Comparison of ENCODE assay signal across 1 cellular context in the genomic region with DNA sequence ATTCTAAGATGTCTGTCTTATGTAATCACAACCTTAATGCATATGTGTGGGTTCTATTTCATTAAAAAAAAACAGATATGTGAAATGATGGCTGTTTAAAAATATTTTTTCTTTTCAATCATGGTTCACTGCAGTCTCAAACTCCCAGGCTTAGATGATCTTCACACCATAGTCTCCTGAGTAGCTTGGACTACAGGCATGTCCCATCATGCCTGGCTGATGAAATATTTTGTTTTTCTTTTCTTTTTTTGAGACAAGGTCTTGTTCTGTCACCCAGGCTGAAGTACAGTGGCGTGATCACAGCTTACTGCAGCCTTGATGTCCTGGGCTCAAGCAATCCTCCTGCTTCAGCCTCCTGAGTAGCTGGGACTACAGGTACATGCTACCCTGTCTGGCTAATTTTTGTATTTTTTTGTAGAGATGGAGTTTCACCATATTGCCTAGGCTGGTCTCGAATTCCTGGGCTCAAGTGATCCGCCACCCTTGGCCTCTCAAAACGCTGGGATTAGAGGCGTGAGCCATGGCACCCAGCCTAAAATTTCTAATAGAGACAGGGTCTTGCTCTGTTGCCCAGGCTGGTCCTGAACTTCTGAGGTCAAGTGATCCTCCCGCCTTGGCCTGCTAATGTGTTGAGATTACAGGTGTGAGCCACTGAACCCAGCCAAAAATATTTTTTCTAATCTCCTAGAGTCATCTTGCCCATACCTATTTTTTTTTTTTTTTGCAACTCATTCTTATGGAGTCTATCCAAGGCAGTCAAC.
TF ChIP-seq lines count a peak whose summit lies in the region.

No MANE protein-coding gene starts in this region.

TF ChIP-seq in HepG2, 621 proteins besides CTCF, POLR2A, EP300 and RAD21:
- TF ChIP-seq ZNF235 (CRISPR knock-in tag; IDR thresholded peaks at IDR 0.05; ENCODE audit: borderline replicate concordance) (no peak), RBM22 (optimal IDR thresholded peaks at IDR 0.05; ENCODE audit: low read length) (no peak), HES4 (CRISPR knock-in tag; IDR thresholded peaks at IDR 0.05; ENCODE audit: borderline replicate concordance) (no peak), PHF5A (CRISPR knock-in tag; IDR thresholded peaks at IDR 0.05; ENCODE audit: low read depth, unreplicated experiment) (no peak), ZMAT3 (CRISPR knock-in tag; conservative IDR thresholded peaks at IDR 0.05) (no peak), NR2C2 (CRISPR knock-in tag; IDR thresholded peaks at IDR 0.05; ENCODE audit: borderline replicate concordance) (no peak), MXI1 (IDR thresholded peaks at IDR 0.05; ENCODE audit: borderline replicate concordance, low read depth, low read length) (no peak), ZNF841 (CRISPR knock-in tag; IDR thresholded peaks at IDR 0.05; ENCODE audit: borderline replicate concordance) (no peak), NRL (CRISPR knock-in tag; IDR thresholded peaks at IDR 0.05; ENCODE audit: borderline replicate concordance) (no peak), NCOA5 (CRISPR knock-in tag; IDR thresholded peaks at IDR 0.05) (no peak), ZNF121 (CRISPR knock-in tag; IDR thresholded peaks at IDR 0.05) (peak; percentile 77), ZNF530 (CRISPR knock-in tag; IDR thresholded peaks at IDR 0.05; ENCODE audit: low read depth) (no peak), PRPF4 (IDR thresholded peaks at IDR 0.05; ENCODE audit: low read depth, low read length, poor library complexity, severe bottlenecking) (no peak), SMAD3 (CRISPR knock-in tag; IDR thresholded peaks at IDR 0.05) (no peak), GPN1 (CRISPR knock-in tag; IDR thresholded peaks at IDR 0.05; ENCODE audit: borderline replicate concordance) (no peak)
- TF ChIP-seq, protein P1, sequence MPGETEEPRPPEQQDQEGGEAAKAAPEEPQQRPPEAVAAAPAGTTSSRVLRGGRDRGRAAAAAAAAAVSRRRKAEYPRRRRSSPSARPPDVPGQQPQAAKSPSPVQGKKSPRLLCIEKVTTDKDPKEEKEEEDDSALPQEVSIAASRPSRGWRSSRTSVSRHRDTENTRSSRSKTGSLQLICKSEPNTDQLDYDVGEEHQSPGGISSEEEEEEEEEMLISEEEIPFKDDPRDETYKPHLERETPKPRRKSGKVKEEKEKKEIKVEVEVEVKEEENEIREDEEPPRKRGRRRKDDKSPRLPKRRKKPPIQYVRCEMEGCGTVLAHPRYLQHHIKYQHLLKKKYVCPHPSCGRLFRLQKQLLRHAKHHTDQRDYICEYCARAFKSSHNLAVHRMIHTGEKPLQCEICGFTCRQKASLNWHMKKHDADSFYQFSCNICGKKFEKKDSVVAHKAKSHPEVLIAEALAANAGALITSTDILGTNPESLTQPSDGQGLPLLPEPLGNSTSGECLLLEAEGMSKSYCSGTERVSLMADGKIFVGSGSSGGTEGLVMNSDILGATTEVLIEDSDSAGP (CRISPR knock-in tag; IDR thresholded peaks at IDR 0.05; ENCODE audit: borderline replicate concordance) = 0 out of 2 replicates have a peak, but pooled peaks have one; percentile 27
- TF ChIP-seq, protein P2, sequence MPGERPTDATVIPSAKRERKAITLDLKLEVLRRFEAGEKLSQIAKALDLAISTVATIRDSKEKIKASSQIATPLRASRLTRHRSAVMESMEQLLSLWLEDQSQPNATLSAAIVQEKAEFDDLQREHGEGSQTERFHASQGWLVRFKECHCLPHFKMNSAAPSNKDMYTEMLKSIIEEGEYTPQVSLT (CRISPR knock-in tag; IDR thresholded peaks at IDR 0.05; ENCODE audit: borderline replicate concordance, low read depth) = no peak
- TF ChIP-seq, protein P3, sequence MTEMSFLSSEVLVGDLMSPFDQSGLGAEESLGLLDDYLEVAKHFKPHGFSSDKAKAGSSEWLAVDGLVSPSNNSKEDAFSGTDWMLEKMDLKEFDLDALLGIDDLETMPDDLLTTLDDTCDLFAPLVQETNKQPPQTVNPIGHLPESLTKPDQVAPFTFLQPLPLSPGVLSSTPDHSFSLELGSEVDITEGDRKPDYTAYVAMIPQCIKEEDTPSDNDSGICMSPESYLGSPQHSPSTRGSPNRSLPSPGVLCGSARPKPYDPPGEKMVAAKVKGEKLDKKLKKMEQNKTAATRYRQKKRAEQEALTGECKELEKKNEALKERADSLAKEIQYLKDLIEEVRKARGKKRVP (CRISPR knock-in tag; IDR thresholded peaks at IDR 0.05) = 0 out of 4 replicates have a peak, but pooled peaks of 1 of the 2 experiments have one; percentile 10
- TF ChIP-seq, protein P4, sequence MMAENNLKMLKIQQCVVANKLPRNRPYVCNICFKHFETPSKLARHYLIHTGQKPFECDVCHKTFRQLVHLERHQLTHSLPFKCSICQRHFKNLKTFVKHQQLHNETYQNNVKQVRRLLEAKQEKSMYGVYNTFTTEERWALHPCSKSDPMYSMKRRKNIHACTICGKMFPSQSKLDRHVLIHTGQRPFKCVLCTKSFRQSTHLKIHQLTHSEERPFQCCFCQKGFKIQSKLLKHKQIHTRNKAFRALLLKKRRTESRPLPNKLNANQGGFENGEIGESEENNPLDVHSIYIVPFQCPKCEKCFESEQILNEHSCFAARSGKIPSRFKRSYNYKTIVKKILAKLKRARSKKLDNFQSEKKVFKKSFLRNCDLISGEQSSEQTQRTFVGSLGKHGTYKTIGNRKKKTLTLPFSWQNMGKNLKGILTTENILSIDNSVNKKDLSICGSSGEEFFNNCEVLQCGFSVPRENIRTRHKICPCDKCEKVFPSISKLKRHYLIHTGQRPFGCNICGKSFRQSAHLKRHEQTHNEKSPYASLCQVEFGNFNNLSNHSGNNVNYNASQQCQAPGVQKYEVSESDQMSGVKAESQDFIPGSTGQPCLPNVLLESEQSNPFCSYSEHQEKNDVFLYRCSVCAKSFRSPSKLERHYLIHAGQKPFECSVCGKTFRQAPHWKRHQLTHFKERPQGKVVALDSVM (CRISPR knock-in tag; IDR thresholded peaks at IDR 0.05) = 0 out of 2 replicates have a peak, but pooled peaks have one; percentile 17
- TF ChIP-seq, protein P5, sequence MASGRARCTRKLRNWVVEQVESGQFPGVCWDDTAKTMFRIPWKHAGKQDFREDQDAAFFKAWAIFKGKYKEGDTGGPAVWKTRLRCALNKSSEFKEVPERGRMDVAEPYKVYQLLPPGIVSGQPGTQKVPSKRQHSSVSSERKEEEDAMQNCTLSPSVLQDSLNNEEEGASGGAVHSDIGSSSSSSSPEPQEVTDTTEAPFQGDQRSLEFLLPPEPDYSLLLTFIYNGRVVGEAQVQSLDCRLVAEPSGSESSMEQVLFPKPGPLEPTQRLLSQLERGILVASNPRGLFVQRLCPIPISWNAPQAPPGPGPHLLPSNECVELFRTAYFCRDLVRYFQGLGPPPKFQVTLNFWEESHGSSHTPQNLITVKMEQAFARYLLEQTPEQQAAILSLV (CRISPR knock-in tag; IDR thresholded peaks at IDR 0.05; ENCODE audit: borderline replicate concordance) = no peak
- TF ChIP-seq, protein P6, sequence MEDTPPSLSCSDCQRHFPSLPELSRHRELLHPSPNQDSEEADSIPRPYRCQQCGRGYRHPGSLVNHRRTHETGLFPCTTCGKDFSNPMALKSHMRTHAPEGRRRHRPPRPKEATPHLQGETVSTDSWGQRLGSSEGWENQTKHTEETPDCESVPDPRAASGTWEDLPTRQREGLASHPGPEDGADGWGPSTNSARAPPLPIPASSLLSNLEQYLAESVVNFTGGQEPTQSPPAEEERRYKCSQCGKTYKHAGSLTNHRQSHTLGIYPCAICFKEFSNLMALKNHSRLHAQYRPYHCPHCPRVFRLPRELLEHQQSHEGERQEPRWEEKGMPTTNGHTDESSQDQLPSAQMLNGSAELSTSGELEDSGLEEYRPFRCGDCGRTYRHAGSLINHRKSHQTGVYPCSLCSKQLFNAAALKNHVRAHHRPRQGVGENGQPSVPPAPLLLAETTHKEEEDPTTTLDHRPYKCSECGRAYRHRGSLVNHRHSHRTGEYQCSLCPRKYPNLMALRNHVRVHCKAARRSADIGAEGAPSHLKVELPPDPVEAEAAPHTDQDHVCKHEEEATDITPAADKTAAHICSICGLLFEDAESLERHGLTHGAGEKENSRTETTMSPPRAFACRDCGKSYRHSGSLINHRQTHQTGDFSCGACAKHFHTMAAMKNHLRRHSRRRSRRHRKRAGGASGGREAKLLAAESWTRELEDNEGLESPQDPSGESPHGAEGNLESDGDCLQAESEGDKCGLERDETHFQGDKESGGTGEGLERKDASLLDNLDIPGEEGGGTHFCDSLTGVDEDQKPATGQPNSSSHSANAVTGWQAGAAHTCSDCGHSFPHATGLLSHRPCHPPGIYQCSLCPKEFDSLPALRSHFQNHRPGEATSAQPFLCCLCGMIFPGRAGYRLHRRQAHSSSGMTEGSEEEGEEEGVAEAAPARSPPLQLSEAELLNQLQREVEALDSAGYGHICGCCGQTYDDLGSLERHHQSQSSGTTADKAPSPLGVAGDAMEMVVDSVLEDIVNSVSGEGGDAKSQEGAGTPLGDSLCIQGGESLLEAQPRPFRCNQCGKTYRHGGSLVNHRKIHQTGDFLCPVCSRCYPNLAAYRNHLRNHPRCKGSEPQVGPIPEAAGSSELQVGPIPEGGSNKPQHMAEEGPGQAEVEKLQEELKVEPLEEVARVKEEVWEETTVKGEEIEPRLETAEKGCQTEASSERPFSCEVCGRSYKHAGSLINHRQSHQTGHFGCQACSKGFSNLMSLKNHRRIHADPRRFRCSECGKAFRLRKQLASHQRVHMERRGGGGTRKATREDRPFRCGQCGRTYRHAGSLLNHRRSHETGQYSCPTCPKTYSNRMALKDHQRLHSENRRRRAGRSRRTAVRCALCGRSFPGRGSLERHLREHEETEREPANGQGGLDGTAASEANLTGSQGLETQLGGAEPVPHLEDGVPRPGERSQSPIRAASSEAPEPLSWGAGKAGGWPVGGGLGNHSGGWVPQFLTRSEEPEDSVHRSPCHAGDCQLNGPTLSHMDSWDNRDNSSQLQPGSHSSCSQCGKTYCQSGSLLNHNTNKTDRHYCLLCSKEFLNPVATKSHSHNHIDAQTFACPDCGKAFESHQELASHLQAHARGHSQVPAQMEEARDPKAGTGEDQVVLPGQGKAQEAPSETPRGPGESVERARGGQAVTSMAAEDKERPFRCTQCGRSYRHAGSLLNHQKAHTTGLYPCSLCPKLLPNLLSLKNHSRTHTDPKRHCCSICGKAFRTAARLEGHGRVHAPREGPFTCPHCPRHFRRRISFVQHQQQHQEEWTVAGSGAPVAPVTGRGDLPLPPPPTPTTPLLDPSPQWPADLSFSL (CRISPR knock-in tag; IDR thresholded peaks at IDR 0.05) = no peak
